Comparison of ENCODE assay signal across 26 cellular contexts in the genomic region with DNA sequence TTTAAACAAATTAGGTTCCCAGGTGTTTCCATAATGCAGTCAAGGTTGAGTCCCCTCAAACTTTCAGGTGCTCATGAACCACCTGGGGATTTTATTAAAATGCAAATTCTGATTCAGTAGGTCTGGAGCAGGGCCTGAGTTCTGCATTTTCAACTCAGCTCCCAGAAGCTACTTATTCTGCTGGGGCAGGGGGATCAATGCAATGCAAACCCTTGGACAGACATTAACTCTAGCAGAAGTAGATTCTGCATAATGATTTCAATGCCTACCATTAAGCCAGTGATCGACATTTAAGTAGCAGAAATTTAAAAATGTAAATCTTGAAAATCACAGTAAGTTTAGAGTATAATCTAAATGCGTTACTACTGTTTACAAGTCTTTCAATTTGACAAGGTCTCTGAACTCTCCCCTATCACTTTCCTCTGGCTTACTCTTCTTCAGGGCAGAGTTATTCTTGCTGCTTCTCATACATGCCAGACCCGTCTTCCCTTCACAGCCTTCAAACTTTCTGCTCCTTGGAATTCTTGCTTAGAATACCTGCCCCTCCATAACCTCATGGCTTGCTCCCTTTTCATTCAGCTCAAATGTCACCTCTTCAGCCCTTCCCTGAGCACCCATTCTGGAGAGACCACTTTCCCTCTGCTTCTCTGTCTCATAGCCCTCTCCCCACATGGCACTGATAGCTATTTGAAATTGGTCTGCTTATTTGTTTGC. TPM values are rescaled to one million over a fixed set of nuclear protein-coding genes. Genes with fewer than 3 reads are reported as not detected.
"Had no signal": no experiment of that assay in that cellular context is flagged by ENCODE, and none has a peak within 500 bp of the region (broad histone marks: within the 10 kb centered on the region; RNA-seq: fewer than 3 reads in every experiment).

No MANE protein-coding gene starts in this region.

- H3K27me3 Mint-ChIP-seq: activated naive CD8-positive, alpha-beta T cell treated with anti-CD3 and anti-CD28 coated beads for 36 hours; stimulated activated naive CD8-positive, alpha-beta T cell treated with anti-CD3 and anti-CD28 coated beads, Interleukin-15, amount 100 ng/mL, for 72 hours; T-cell had no signal

- H3K4me1 ChIP-seq: heart left ventricle, parathyroid adenoma, testis had no signal

- H3K9ac ChIP-seq: parathyroid adenoma had no signal

- H3K4me3 ChIP-seq: dorsolateral prefrontal cortex, heart left ventricle, skin epidermis, testis had no signal

- H3K9me3 Mint-ChIP-seq: activated CD4-positive, alpha-beta memory T cell treated with anti-CD3 and anti-CD28 coated beads, Interleukin-2, amount 10 ng/mL, durations not matched to agents 7 days and 5 days; activated naive CD8-positive, alpha-beta T cell treated with anti-CD3 and anti-CD28 coated beads for 36 hours; activated T-cell treated with anti-CD3 and anti-CD28 coated beads, Interleukin-2, amount 50 U/mL, for 72 hours; natural killer cell; stimulated activated naive CD8-positive, alpha-beta T cell treated with anti-CD3 and anti-CD28 coated beads, Interleukin-15, amount 100 ng/mL, for 72 hours; T-cell had no signal

- H3K4me1 Mint-ChIP-seq: activated CD4-positive, alpha-beta memory T cell treated with anti-CD3 and anti-CD28 coated beads, Interleukin-2, amount 10 ng/mL, durations not matched to agents 7 days and 5 days; activated CD4-positive, alpha-beta T cell treated with anti-CD3 and anti-CD28 coated beads for 36 hours; activated naive CD8-positive, alpha-beta T cell treated with anti-CD3 and anti-CD28 coated beads for 36 hours; immature natural killer cell; natural killer cell; stimulated activated naive CD8-positive, alpha-beta T cell treated with anti-CD3 and anti-CD28 coated beads, Interleukin-15, amount 100 ng/mL, for 72 hours; T-cell had no signal

- H3K27ac ChIP-seq: dorsolateral prefrontal cortex, heart left ventricle, parathyroid adenoma, skin epidermis, testis, VCaP had no signal

- H3K9me3 ChIP-seq: heart left ventricle, testis had no signal

- H3K4me3 Mint-ChIP-seq: activated CD4-positive, alpha-beta memory T cell treated with anti-CD3 and anti-CD28 coated beads, Interleukin-2, amount 10 ng/mL, durations not matched to agents 7 days and 5 days; activated CD4-positive, alpha-beta T cell treated with anti-CD3 and anti-CD28 coated beads for 36 hours; activated naive CD8-positive, alpha-beta T cell treated with anti-CD3 and anti-CD28 coated beads for 36 hours; activated T-cell treated with anti-CD3 and anti-CD28 coated beads, Interleukin-2, amount 50 U/mL, for 72 hours; immature natural killer cell; natural killer cell; stimulated activated naive CD8-positive, alpha-beta T cell treated with anti-CD3 and anti-CD28 coated beads, Interleukin-15, amount 100 ng/mL, for 72 hours; T-cell had no signal

- DNase-seq: activated CD4-positive, alpha-beta memory T cell treated with anti-CD3 and anti-CD28 coated beads, Interleukin-2, amount 10 ng/mL, durations not matched to agents 7 days and 5 days; activated CD4-positive, alpha-beta T cell treated with anti-CD3 and anti-CD28 coated beads for 36 hours; activated gamma-delta T cell treated with Interleukin-2 at 50 U/mL for 16 hours; activated naive CD8-positive, alpha-beta T cell treated with anti-CD3 and anti-CD28 coated beads for 36 hours; activated T-cell treated with anti-CD3 and anti-CD28 coated beads, Interleukin-2, amount 50 U/mL, for 72 hours; anterior cingulate cortex; dorsolateral prefrontal cortex; heart left ventricle; immature natural killer cell; left cardiac atrium; mammary epithelial cell; natural killer cell; stimulated activated CD4-positive, alpha-beta T cell treated with anti-CD3 and anti-CD28 coated beads, Interleukin-4, amount 100 ng/mL, for 4 hours; stimulated activated naive CD8-positive, alpha-beta T cell treated with anti-CD3 and anti-CD28 coated beads, Interleukin-15, amount 100 ng/mL, for 72 hours; T-cell; T1000; testis had no signal

- H3K36me3 Mint-ChIP-seq: activated naive CD8-positive, alpha-beta T cell treated with anti-CD3 and anti-CD28 coated beads for 36 hours; immature natural killer cell; natural killer cell; T-cell had no signal

- H3K27me3 ChIP-seq: testis had no signal

- H3K36me3 ChIP-seq: heart left ventricle had no signal

- H3K27ac Mint-ChIP-seq: activated CD4-positive, alpha-beta memory T cell treated with anti-CD3 and anti-CD28 coated beads, Interleukin-2, amount 10 ng/mL, durations not matched to agents 7 days and 5 days; activated CD4-positive, alpha-beta T cell treated with anti-CD3 and anti-CD28 coated beads for 36 hours; activated naive CD8-positive, alpha-beta T cell treated with anti-CD3 and anti-CD28 coated beads for 36 hours; activated T-cell treated with anti-CD3 and anti-CD28 coated beads, Interleukin-2, amount 50 U/mL, for 72 hours; immature natural killer cell; natural killer cell; T-cell had no signal

- ATAC-seq: activated CD4-positive, alpha-beta T cell treated with anti-CD3 and anti-CD28 coated beads for 36 hours; activated T-cell treated with anti-CD3 and anti-CD28 coated beads, Interleukin-2, amount 50 U/mL, for 72 hours; heart left ventricle; left cardiac atrium; natural killer cell; stimulated activated naive CD8-positive, alpha-beta T cell treated with anti-CD3 and anti-CD28 coated beads, Interleukin-15, amount 100 ng/mL, for 72 hours; T-cell had no signal

RNA-seq across cellular contexts. Expression of a gene that starts 19.3 kb away (rescaled TPM):
- total RNA-seq: activated CD4-positive, alpha-beta memory T cell treated with anti-CD3 and anti-CD28 coated beads, Interleukin-2, amount 10 ng/mL, durations not matched to agents 7 days and 5 days; bronchial epithelial cell; fibroblast of lung; heart left ventricle; left cardiac atrium; mammary epithelial cell; renal cortical epithelial cell had no signal

RNA-seq across cellular contexts. Expression of a gene that starts 40.3 kb away (rescaled TPM):
- total RNA-seq: activated CD4-positive, alpha-beta memory T cell treated with anti-CD3 and anti-CD28 coated beads, Interleukin-2, amount 10 ng/mL, durations not matched to agents 7 days and 5 days; activated CD4-positive, alpha-beta T cell treated with anti-CD3 and anti-CD28 coated beads for 36 hours; activated naive CD8-positive, alpha-beta T cell treated with anti-CD3 and anti-CD28 coated beads for 36 hours; activated T-cell treated with anti-CD3 and anti-CD28 coated beads, Interleukin-2, amount 50 U/mL, for 72 hours; bronchial epithelial cell; dorsolateral prefrontal cortex; fibroblast of lung; frontal cortex; heart left ventricle; left cardiac atrium; mammary epithelial cell; mucosa of gallbladder; natural killer cell; T-cell; ureter had no signal
